Comparison of ENCODE assay signal across 23 cellular contexts in genomic region chr14:51564986-51565604, GRCh38.
DNase-seq lines count a peak whose midpoint lies in the region; ATAC-seq and TF ChIP-seq lines count a peak whose summit lies in the region.
"Had no signal": no experiment of that assay in that cellular context is flagged by ENCODE, and none has a peak within 500 bp of the region (broad histone marks: within the 10 kb centered on the region; RNA-seq: fewer than 3 reads in every experiment).

No MANE protein-coding gene starts in this region.

- CTCF ChIA-PET in MCF 10A (lab: Yijun Ruan, JAX), result interaction anchor here (0.6 to 1.6 kb wide), 7 partner anchors 18 to 282 kb away, joined by 3 to 5 read pairs (median 4); no protein-coding TSS in a partner anchor
- CTCF ChIA-PET in activated naive CD4-positive, alpha-beta T cell treated with anti-CD3 and anti-CD28 coated beads, Interleukin-2, amount 10 ng/mL, durations not matched to agents 7 days and 5 days (lab: Charles Lee), result no interaction called here

- no peak overlapping the region for H4K8ac ChIP-seq in mesenchymal stem cell (ENCODE audit: low read length)

- TF ChIP-seq EP300 in Ishikawa (IDR thresholded peaks at IDR 0.05; ENCODE audit: borderline replicate concordance), result no peak

- no peak overlapping the region for H2AFZ ChIP-seq in mesenchymal stem cell (ENCODE audit: low read depth, low read length)

- H3K9me3 ChIP-seq in mesenchymal stem cell (ENCODE audit: control insufficient read depth, low read length), result no peaks in the 10 kb centered on the region
- H3K9me3 ChIP-seq: ascending aorta, thoracic aorta had no signal

- H3K36me3 ChIP-seq in mesenchymal stem cell (ENCODE audit: control insufficient read depth in 1 of 2, insufficient read depth in 2 of 2, low read depth in 1 of 2, low read length in 2 of 2), result no peaks in the 10 kb centered on the region
- H3K36me3 ChIP-seq: ascending aorta, thoracic aorta, WERI-Rb-1 had no signal

- H3K4me3 ChIP-seq in mesenchymal stem cell (ENCODE audit: insufficient read depth in 1 of 2, low read depth in 1 of 2, low read length in 2 of 2), result no peak overlapping the region
- H3K4me3 ChIP-seq: ascending aorta, thoracic aorta had no signal

- H3K4me1 ChIP-seq in mesenchymal stem cell (ENCODE audit: control insufficient read depth, insufficient read depth, low read depth, low read length), result peaks cover 7% of the 10 kb centered on the region
- H3K4me1 ChIP-seq: ascending aorta had no signal

- no peak overlapping the region for H3K14ac ChIP-seq in mesenchymal stem cell (ENCODE audit: low read length in 2 of 2)

- ATAC-seq in HG02981 (IDR thresholded peaks at IDR 0.05; ENCODE audit: unreplicated experiment), result no peak
- ATAC-seq in GM21576 (IDR thresholded peaks at IDR 0.05; ENCODE audit: unreplicated experiment), result no peak
- ATAC-seq: left ventricle myocardium superior, natural killer cell had no signal

- no peak overlapping the region for H2AK5ac ChIP-seq in mesenchymal stem cell (ENCODE audit: low read length, severe bottlenecking)

- 95% methylated on average over 5 of the region's 6 CpGs for WGBS in mesenchymal stem cell

- peaks cover 12% of the 10 kb centered on the region for H3K4me1 Mint-ChIP-seq in MCF 10A (ENCODE audit: insufficient read depth, unreplicated experiment)
- peaks cover 22% of the 10 kb centered on the region for H3K4me1 Mint-ChIP-seq in activated naive CD4-positive, alpha-beta T cell treated with anti-CD3 and anti-CD28 coated beads, Interleukin-2, amount 10 ng/mL, durations not matched to agents 7 days and 5 days

- no peak overlapping the region for H3K9ac ChIP-seq in mesenchymal stem cell (ENCODE audit: low read length)

- no peak overlapping the region for H2BK120ac ChIP-seq in mesenchymal stem cell (ENCODE audit: low read depth, low read length)

- no peak overlapping the region for H3K23ac ChIP-seq in mesenchymal stem cell (ENCODE audit: low read length in 2 of 2)

- H3K27me3 Mint-ChIP-seq in MCF 10A (ENCODE audit: insufficient read depth, unreplicated experiment), result no peaks in the 10 kb centered on the region
- H3K27me3 Mint-ChIP-seq in activated naive CD4-positive, alpha-beta T cell treated with anti-CD3 and anti-CD28 coated beads, Interleukin-2, amount 10 ng/mL, durations not matched to agents 7 days and 5 days, result peaks cover 4% of the 10 kb centered on the region
- H3K27me3 Mint-ChIP-seq: IgD-negative memory B cell had no signal

- H2BK12ac ChIP-seq in mesenchymal stem cell (ENCODE audit: low read length in 2 of 2), result peak overlapping the region in 1 of 2 experiments; percentile 63

- H3K27ac ChIP-seq in C4-2B (peak overlapping the region; percentile 63), mesenchymal stem cell (ENCODE audit: low read length, poor library complexity, severe bottlenecking) (no peak overlapping the region)
- H3K27ac ChIP-seq: ascending aorta, thoracic aorta, WERI-Rb-1 had no signal

- H2BK5ac ChIP-seq in mesenchymal stem cell (ENCODE audit: low read depth, low read length, poor library complexity, severe bottlenecking), result no peak overlapping the region

- BruUV-seq in MCF 10A (replicated peaks; lab: Mats Ljungman, UMichigan), result no TSS peak

- POLR2A ChIA-PET in MCF 10A (lab: Yijun Ruan, JAX), result interaction anchor here (0.6 to 4.1 kb wide), 18 partner anchors 10 to 1112 kb away, joined by 3 to 33 read pairs (median 3); no protein-coding TSS in a partner anchor

- intact Hi-C loops in MCF 10A (cut with micrococcal nuclease), result no loop called here

- no peaks in the 10 kb centered on the region for H3K9me3 Mint-ChIP-seq in MCF 10A (ENCODE audit: unreplicated experiment)
- H3K9me3 Mint-ChIP-seq in activated naive CD4-positive, alpha-beta T cell treated with anti-CD3 and anti-CD28 coated beads, Interleukin-2, amount 10 ng/mL, durations not matched to agents 7 days and 5 days, result no peaks in the 10 kb centered on the region
- H3K9me3 Mint-ChIP-seq: natural killer cell had no signal

- DNase-seq in MCF 10A (ENCODE audit: unreplicated experiment) (peak; percentile 69), mesenchymal stem cell (no peak), GM10266 (ENCODE audit: extremely low spot score) (no peak)
- no peak for DNase-seq in activated naive CD4-positive, alpha-beta T cell treated with anti-CD3 and anti-CD28 coated beads, Interleukin-2, amount 10 ng/mL, durations not matched to agents 7 days and 5 days
- DNase-seq: activated effector memory CD4-positive, alpha-beta T cell treated with anti-CD3 and anti-CD28 coated beads, Interleukin-2, amount 50 U/mL, for 16 hours; AML-193; dermis blood vessel endothelial cell; DMS 273 treated with DMSO at 0.1 percent for 48 hours; HCEC 1CT; hypothalamus; left ventricle myocardium superior; natural killer cell; NCI-H1436 treated with DMSO at 0.1 percent for 48 hours; NCI-H446; SW 1271 had no signal

- TF ChIP-seq RAD21 in Ishikawa (IDR thresholded peaks at IDR 0.05; ENCODE audit: low read depth), result no peak

- no peak overlapping the region for H3K4me3 Mint-ChIP-seq in MCF 10A (ENCODE audit: unreplicated experiment)
- H3K4me3 Mint-ChIP-seq in activated naive CD4-positive, alpha-beta T cell treated with anti-CD3 and anti-CD28 coated beads, Interleukin-2, amount 10 ng/mL, durations not matched to agents 7 days and 5 days, result no peak overlapping the region

- H3K79me1 ChIP-seq in mesenchymal stem cell (replicated peaks; ENCODE audit: low read length, poor library complexity, severe bottlenecking), result peaks cover 3% of the 10 kb centered on the region

- peaks cover 20% of the 10 kb centered on the region for H3K36me3 Mint-ChIP-seq in MCF 10A (ENCODE audit: insufficient read depth, unreplicated experiment)
- no peaks in the 10 kb centered on the region for H3K36me3 Mint-ChIP-seq in activated naive CD4-positive, alpha-beta T cell treated with anti-CD3 and anti-CD28 coated beads, Interleukin-2, amount 10 ng/mL, durations not matched to agents 7 days and 5 days
- H3K36me3 Mint-ChIP-seq: IgD-negative memory B cell, natural killer cell had no signal

- H2BK15ac ChIP-seq in mesenchymal stem cell (ENCODE audit: low read depth, poor library complexity, severe bottlenecking), result peak overlapping the region; percentile 77

- no peak overlapping the region for H4K91ac ChIP-seq in mesenchymal stem cell (ENCODE audit: low read length)

- TF ChIP-seq CTCF in C4-2B (conservative IDR thresholded peaks at IDR 0.05), result no peak
- TF ChIP-seq CTCF in MCF 10A (IDR thresholded peaks at IDR 0.05; ENCODE audit: unreplicated experiment), result no peak
- TF ChIP-seq CTCF in GM10266 (IDR thresholded peaks at IDR 0.05; ENCODE audit: control insufficient read depth, insufficient read depth, low read depth, missing control alignments), result no peak

- no peak overlapping the region for H3K4me2 ChIP-seq in mesenchymal stem cell (ENCODE audit: low read length, poor library complexity, severe bottlenecking)

- no peak overlapping the region for H3K4ac ChIP-seq in mesenchymal stem cell (ENCODE audit: low read depth in 1 of 2, low read length in 2 of 2)

- peak overlapping the region; percentile 54 for H3K27ac Mint-ChIP-seq in MCF 10A (ENCODE audit: low read depth, unreplicated experiment)
- H3K27ac Mint-ChIP-seq in activated naive CD4-positive, alpha-beta T cell treated with anti-CD3 and anti-CD28 coated beads, Interleukin-2, amount 10 ng/mL, durations not matched to agents 7 days and 5 days, result no peak overlapping the region
- H3K27ac Mint-ChIP-seq: IgD-negative memory B cell had no signal

- peak overlapping the region in 1 of 2 experiments; percentile 66 for H3K18ac ChIP-seq in mesenchymal stem cell (ENCODE audit: low read depth in 1 of 2, low read length in 2 of 2)

- H3K27me3 ChIP-seq in mesenchymal stem cell (ENCODE audit: control insufficient read depth in 1 of 2, insufficient read depth in 1 of 2, low read length in 2 of 2), result no peaks in the 10 kb centered on the region
- H3K27me3 ChIP-seq: ascending aorta had no signal

TF ChIP-seq in Ishikawa, 13 proteins besides CTCF, POLR2A, EP300 and RAD21:
- TF ChIP-seq NFIC (IDR thresholded peaks at IDR 0.05) (peak; percentile 15; the same call in 1 of the 2 replicates), YY1 (IDR thresholded peaks at IDR 0.05; ENCODE audit: low read depth) (no peak), MAX (IDR thresholded peaks at IDR 0.05) (no peak), ZBTB7A (IDR thresholded peaks at IDR 0.05; ENCODE audit: low read depth) (no peak), FOXM1 (IDR thresholded peaks at IDR 0.05; ENCODE audit: borderline replicate concordance, low read depth) (no peak), EGR1 (IDR thresholded peaks at IDR 0.05) (no peak)
